Comparison of ENCODE assay signal across 8 cellular contexts in the genomic region with DNA sequence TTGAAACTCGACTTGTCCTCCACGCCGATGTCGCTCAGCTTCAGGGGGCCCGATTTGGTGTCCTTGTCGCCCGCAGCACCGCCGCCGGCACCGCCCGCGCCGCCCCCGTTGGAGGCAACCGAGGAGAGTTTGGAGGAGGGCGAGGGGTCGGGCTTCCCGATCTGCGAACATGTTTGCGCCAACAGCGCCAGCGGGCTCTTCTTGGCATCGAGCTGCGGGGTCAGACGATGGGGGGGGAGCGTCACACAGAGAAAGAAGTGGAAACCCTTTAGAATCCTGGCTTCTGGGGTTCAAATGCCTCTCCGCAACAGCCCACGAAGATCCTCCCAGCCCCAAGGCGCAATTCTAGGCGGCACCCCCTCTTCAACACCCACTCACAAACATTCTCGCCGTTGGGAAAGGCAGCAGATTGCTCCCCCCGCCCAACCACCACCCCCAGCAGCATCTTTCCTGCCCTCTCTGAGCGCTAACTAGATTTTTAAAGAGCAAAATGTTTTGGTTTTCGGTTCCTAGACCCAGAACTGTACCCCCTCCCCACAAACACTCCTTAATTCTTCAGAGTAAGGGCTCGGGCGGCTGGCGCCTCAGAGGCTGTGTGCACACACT. TPM values are rescaled to one million over a fixed set of nuclear protein-coding genes. Genes with fewer than 3 reads are reported as not detected.
A peak's percentile ranks its signal among the peaks of the same experiment; 100 is the strongest.
DNase-seq lines count a peak whose midpoint lies in the region; ATAC-seq and TF ChIP-seq lines count a peak whose summit lies in the region.

No MANE protein-coding gene starts in this region.

- H3K9me3 Mint-ChIP-seq in CD14-positive monocyte, result peaks cover 0 to 23% (median 12%) of the 10 kb centered on the region in 7 donors
- no peaks in the 10 kb centered on the region for H3K9me3 Mint-ChIP-seq in MCF 10A (ENCODE audit: unreplicated experiment)

- peak; percentile 51 for TF ChIP-seq CTCF in CD14-positive monocyte (IDR thresholded peaks at IDR 0.05)
- TF ChIP-seq CTCF in MCF 10A (IDR thresholded peaks at IDR 0.05; ENCODE audit: unreplicated experiment), result no peak
- no peak for TF ChIP-seq CTCF in upper lobe of right lung (IDR thresholded peaks at IDR 0.05)

- peaks cover 8% of the 10 kb centered on the region for H3K36me3 ChIP-seq in upper lobe of right lung

- H3K27ac ChIP-seq in upper lobe of right lung, result peak overlapping the region; percentile 96

- H3K27ac Mint-ChIP-seq in CD14-positive monocyte, result peak overlapping the region; percentile 78 to 96 (median 90)
- H3K27ac Mint-ChIP-seq in MCF 10A (ENCODE audit: low read depth, unreplicated experiment), result peak overlapping the region; percentile 51

- peak overlapping the region; percentile 81 for H3K4me3 ChIP-seq in upper lobe of right lung

- peaks cover 25 to 26% of the 10 kb centered on the region in 2 donors for H3K36me3 Mint-ChIP-seq in CD14-positive monocyte
- peaks cover 16% of the 10 kb centered on the region for H3K36me3 Mint-ChIP-seq in MCF 10A (ENCODE audit: insufficient read depth, unreplicated experiment)

- H3K27me3 Mint-ChIP-seq in CD14-positive monocyte (ENCODE audit: low read depth in 3 of 3) (peaks cover 48 to 66% (median 55%) of the 10 kb centered on the region in 3 donors), MCF 10A (ENCODE audit: insufficient read depth, unreplicated experiment) (no peaks in the 10 kb centered on the region)

- peak overlapping the region; percentile 96 to 97 for H3K4me3 Mint-ChIP-seq in CD14-positive monocyte
- H3K4me3 Mint-ChIP-seq in MCF 10A (ENCODE audit: unreplicated experiment), result peak overlapping the region; percentile 80

- intact Hi-C loops in CD14-positive monocyte (cut with micrococcal nuclease), result loop anchor here (1.0 to 10.0 kb wide), 6 partner anchors 30 to 637 kb away; no protein-coding TSS in a partner anchor
- intact Hi-C loops in MCF 10A (cut with micrococcal nuclease), result loop anchor here (1.0 to 10.0 kb wide), 12 partner anchors 105 to 1582 kb away; no protein-coding TSS in a partner anchor
- intact Hi-C loops in upper lobe of right lung (cut with DNase I), result no loop called here

- H3K9me3 ChIP-seq in upper lobe of right lung, result no peaks in the 10 kb centered on the region

- peaks cover 18% of the 10 kb centered on the region for H3K27me3 ChIP-seq in upper lobe of right lung

- POLR2A ChIA-PET in MCF 10A (lab: Yijun Ruan, JAX), result interaction anchor here (0.6 to 4.4 kb wide), 8 partner anchors 9 to 626 kb away, joined by 3 to 54 read pairs (median 8); partner anchors contain the start of genes COMTD1 and LRMDA

- peaks cover 17% of the 10 kb centered on the region for H3K4me1 ChIP-seq in upper lobe of right lung

- H3K4me1 Mint-ChIP-seq in CD14-positive monocyte, result peaks cover 41% of the 10 kb centered on the region
- H3K4me1 Mint-ChIP-seq in MCF 10A (ENCODE audit: insufficient read depth, unreplicated experiment), result peaks cover 5% of the 10 kb centered on the region

- DNase-seq in CD14-positive monocyte (ENCODE audit: low spot score) (no peak), HS-5 (ENCODE audit: low read depth) (peak; percentile 11), MCF 10A (ENCODE audit: unreplicated experiment) (peak; percentile 42), medulla oblongata (ENCODE audit: extremely low spot score) (peak; percentile 30), upper lobe of right lung (no peak), foreskin melanocyte (no peak), iPS-NIHi11 (ENCODE audit: low spot score) (no peak)

- CTCF ChIA-PET in MCF 10A (lab: Yijun Ruan, JAX), result interaction anchor here (0.6 to 4.8 kb wide), 18 partner anchors 9 to 1710 kb away, joined by 3 to 41 read pairs (median 3); no protein-coding TSS in a partner anchor

- BruUV-seq in MCF 10A (replicated peaks; lab: Mats Ljungman, UMichigan), result no TSS peak

- ATAC-seq in upper lobe of right lung (no peak), HG02759 (IDR thresholded peaks at IDR 0.05; ENCODE audit: unreplicated experiment) (no peak)

RNA-seq across cellular contexts. Expression of gene ZNF503, which starts 1.3 kb away (rescaled TPM):
- polyA plus RNA-seq in CD14-positive monocyte, result 1 to 10 TPM in 1 of 2 donors, under 1 TPM in 1; 0.65 to 1.3 TPM
- total RNA-seq in MCF 10A (2022) (7.3 and 8.1 TPM in 2 replicates), upper lobe of right lung (36.2 TPM)

RNA-seq across cellular contexts. Expression of gene LRMDA, which starts 31.2 kb away (rescaled TPM):
- 10 to 100 TPM; 56.4 to 59.6 TPM for polyA plus RNA-seq in CD14-positive monocyte
- total RNA-seq in MCF 10A (2022), result not detected in 2 replicates
- 20.0 TPM for total RNA-seq in upper lobe of right lung

Comparison
In these comparisons a context has a peak if more than half of its experiments do, and no peak if none do; other contexts are left out.
1. DNase-seq: peak in HS-5 (single experiment), MCF 10A (single experiment) and medulla oblongata (single experiment); none in CD14-positive monocyte (single experiment), upper lobe of right lung (single experiment), foreskin melanocyte (single experiment) and iPS-NIHi11 (single experiment).
2. RNA of gene LRMDA, which starts 31.2 kb away (total RNA-seq): 20.0 TPM in upper lobe of right lung (single experiment); not detected in MCF 10A; every median in the first group is over 10 times any median in the second.